Comparison of ENCODE assay signal across 8 cellular contexts in the genomic region with DNA sequence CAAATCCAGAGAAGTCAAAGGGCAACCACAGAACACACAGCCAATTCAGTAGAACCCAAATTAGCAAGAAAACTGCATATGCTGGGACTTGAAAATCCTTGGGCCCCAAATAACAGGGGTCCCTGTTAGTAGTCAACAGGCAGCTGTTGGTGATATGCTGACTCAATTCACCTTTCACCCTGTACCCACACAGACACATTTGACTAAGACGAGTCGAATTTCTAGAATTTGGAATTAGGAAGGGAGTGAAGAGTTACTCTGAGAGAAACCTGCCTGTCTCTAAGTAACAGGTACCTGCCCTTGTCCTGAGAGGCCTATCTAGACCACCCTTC. TPM values are rescaled to one million over a fixed set of nuclear protein-coding genes. Genes with fewer than 3 reads are reported as not detected.
DNase-seq lines count a peak whose midpoint lies in the region; ATAC-seq and TF ChIP-seq lines count a peak whose summit lies in the region.

No MANE protein-coding gene starts in this region.

- ATAC-seq in lower lobe of right lung (no peak), HG02642 (IDR thresholded peaks at IDR 0.05; ENCODE audit: poor library complexity, unreplicated experiment) (no peak), GM18870 (IDR thresholded peaks at IDR 0.05; ENCODE audit: unreplicated experiment) (no peak)

- no peak for DNase-seq in activated naive CD4-positive, alpha-beta T cell treated with Interleukin-2 at 50 U/mL for 16 hours
- DNase-seq in activated naive CD8-positive, alpha-beta T cell treated with anti-CD3 and anti-CD28 coated beads for 36 hours: no peak
- no peak for DNase-seq in lower lobe of right lung
- DNase-seq in tibial nerve (ENCODE audit: low spot score in 2 of 2): no peak
- DNase-seq in NOMO-1 treated with DMSO at 0.1 percent for 48 hours (lab: John Stamatoyannopoulos, UW; ENCODE audit: unreplicated experiment): no peak

- H3K27me3 ChIP-seq in lower lobe of right lung (ENCODE audit: low read depth): no peaks in the 10 kb centered on the region
- H3K27me3 ChIP-seq in tibial nerve: no peaks in the 10 kb centered on the region

- no peak for TF ChIP-seq EP300 in tibial nerve (IDR thresholded peaks at IDR 0.05)

- 64 to 68% methylated on average over 2 of the region's 2 CpGs for WGBS in tibial nerve, 2 donors

- H3K27ac ChIP-seq in lower lobe of right lung (peak overlapping the region; percentile 100), tibial nerve (peak overlapping the region in 3 of 4 donors; percentile 98 to 100 (median 99))

- H3K36me3 ChIP-seq in lower lobe of right lung (peaks cover 6% of the 10 kb centered on the region), tibial nerve (peaks cover 0 to 34% (median 0%) of the 10 kb centered on the region in 3 donors)

- no peaks in the 10 kb centered on the region for H3K9me3 Mint-ChIP-seq in activated naive CD4-positive, alpha-beta T cell treated with anti-CD3 and anti-CD28 coated beads, Interleukin-2, amount 50 U/mL, for 24 hours
- H3K9me3 Mint-ChIP-seq in activated naive CD8-positive, alpha-beta T cell treated with anti-CD3 and anti-CD28 coated beads for 36 hours: no peaks in the 10 kb centered on the region

- TF ChIP-seq CTCF in lower lobe of right lung (IDR thresholded peaks at IDR 0.05): no peak
- no peak for TF ChIP-seq CTCF in tibial nerve (IDR thresholded peaks at IDR 0.05)

- peaks cover 43% of the 10 kb centered on the region for H3K4me1 Mint-ChIP-seq in activated naive CD4-positive, alpha-beta T cell treated with anti-CD3 and anti-CD28 coated beads, Interleukin-2, amount 50 U/mL, for 24 hours
- H3K4me1 Mint-ChIP-seq in activated naive CD8-positive, alpha-beta T cell treated with anti-CD3 and anti-CD28 coated beads for 36 hours: peaks cover 41% of the 10 kb centered on the region

- peaks cover 40% of the 10 kb centered on the region for H3K4me1 ChIP-seq in lower lobe of right lung
- H3K4me1 ChIP-seq in tibial nerve: peaks cover 0 to 41% (median 30%) of the 10 kb centered on the region in 4 donors

- peaks cover 23% of the 10 kb centered on the region for H3K36me3 Mint-ChIP-seq in activated naive CD4-positive, alpha-beta T cell treated with anti-CD3 and anti-CD28 coated beads, Interleukin-2, amount 50 U/mL, for 24 hours
- peaks cover 61% of the 10 kb centered on the region for H3K36me3 Mint-ChIP-seq in activated naive CD8-positive, alpha-beta T cell treated with anti-CD3 and anti-CD28 coated beads for 36 hours

- H3K27ac Mint-ChIP-seq in activated naive CD4-positive, alpha-beta T cell treated with anti-CD3 and anti-CD28 coated beads, Interleukin-2, amount 50 U/mL, for 24 hours: peak overlapping the region; percentile 96
- H3K27ac Mint-ChIP-seq in activated naive CD8-positive, alpha-beta T cell treated with anti-CD3 and anti-CD28 coated beads for 36 hours: peak overlapping the region; percentile 95

- no peaks in the 10 kb centered on the region for H3K9me3 ChIP-seq in lower lobe of right lung
- no peaks in the 10 kb centered on the region for H3K9me3 ChIP-seq in tibial nerve

- H3K4me3 ChIP-seq in lower lobe of right lung: peak overlapping the region; percentile 98
- peak overlapping the region in 1 of 4 donors; percentile 89 for H3K4me3 ChIP-seq in tibial nerve

- H3K27me3 Mint-ChIP-seq in activated naive CD4-positive, alpha-beta T cell treated with anti-CD3 and anti-CD28 coated beads, Interleukin-2, amount 50 U/mL, for 24 hours: no peaks in the 10 kb centered on the region
- peaks cover 6% of the 10 kb centered on the region for H3K27me3 Mint-ChIP-seq in activated naive CD8-positive, alpha-beta T cell treated with anti-CD3 and anti-CD28 coated beads for 36 hours

- intact Hi-C loops in lower lobe of right lung (cut with DNase I): no loop called here

- TF ChIP-seq POLR2A in tibial nerve (IDR thresholded peaks at IDR 0.05): no peak

- H3K4me3 Mint-ChIP-seq in activated naive CD4-positive, alpha-beta T cell treated with anti-CD3 and anti-CD28 coated beads, Interleukin-2, amount 50 U/mL, for 24 hours: peak overlapping the region; percentile 96
- H3K4me3 Mint-ChIP-seq in activated naive CD8-positive, alpha-beta T cell treated with anti-CD3 and anti-CD28 coated beads for 36 hours: peak overlapping the region; percentile 93

RNA-seq across cellular contexts. Expression of a gene that starts 0.8 kb away (rescaled TPM):
- 100 to 1,000 TPM; 264 to 289 TPM for total RNA-seq in activated naive CD8-positive, alpha-beta T cell treated with anti-CD3 and anti-CD28 coated beads for 36 hours
- total RNA-seq in lower lobe of right lung: 175 TPM
- total RNA-seq in tibial nerve: 100 to 1,000 TPM; 134 to 190 (median 149) TPM

RNA-seq across cellular contexts. Expression of a gene that starts 6.5 kb away (rescaled TPM):
- 100 to 1,000 TPM in 1 of 2 experiments, 10 to 100 TPM in 1; 92.8 to 113 TPM for total RNA-seq in activated naive CD8-positive, alpha-beta T cell treated with anti-CD3 and anti-CD28 coated beads for 36 hours
- total RNA-seq in lower lobe of right lung (13.9 TPM), tibial nerve (10 to 100 TPM; 14.4 to 30.8 (median 20.8) TPM)

RNA-seq across cellular contexts. Expression of a gene that starts 23.1 kb away (rescaled TPM):
- total RNA-seq in activated naive CD8-positive, alpha-beta T cell treated with anti-CD3 and anti-CD28 coated beads for 36 hours: 10 to 100 TPM; 24.3 to 25.4 TPM
- 25.1 TPM for total RNA-seq in lower lobe of right lung
- total RNA-seq in tibial nerve: 10 to 100 TPM; 16.1 to 23.2 (median 18.7) TPM

RNA-seq across cellular contexts. Expression of a gene that starts 29.7 kb away (rescaled TPM):
- 100 to 1,000 TPM; 260 to 271 TPM for total RNA-seq in activated naive CD8-positive, alpha-beta T cell treated with anti-CD3 and anti-CD28 coated beads for 36 hours
- 59.0 TPM for total RNA-seq in lower lobe of right lung
- 10 to 100 TPM; 67.2 to 97.7 (median 93.7) TPM for total RNA-seq in tibial nerve

RNA-seq across cellular contexts. Expression of a gene that starts 42.4 kb away (rescaled TPM):
- 1 to 10 TPM; 3.8 to 4.1 TPM for total RNA-seq in activated naive CD8-positive, alpha-beta T cell treated with anti-CD3 and anti-CD28 coated beads for 36 hours
- total RNA-seq in lower lobe of right lung (20.3 TPM), tibial nerve (10 to 100 TPM; 13.3 to 19.5 (median 14.7) TPM)
